20 cellular contexts compared by ENCODE assay signal in the genomic region with DNA sequence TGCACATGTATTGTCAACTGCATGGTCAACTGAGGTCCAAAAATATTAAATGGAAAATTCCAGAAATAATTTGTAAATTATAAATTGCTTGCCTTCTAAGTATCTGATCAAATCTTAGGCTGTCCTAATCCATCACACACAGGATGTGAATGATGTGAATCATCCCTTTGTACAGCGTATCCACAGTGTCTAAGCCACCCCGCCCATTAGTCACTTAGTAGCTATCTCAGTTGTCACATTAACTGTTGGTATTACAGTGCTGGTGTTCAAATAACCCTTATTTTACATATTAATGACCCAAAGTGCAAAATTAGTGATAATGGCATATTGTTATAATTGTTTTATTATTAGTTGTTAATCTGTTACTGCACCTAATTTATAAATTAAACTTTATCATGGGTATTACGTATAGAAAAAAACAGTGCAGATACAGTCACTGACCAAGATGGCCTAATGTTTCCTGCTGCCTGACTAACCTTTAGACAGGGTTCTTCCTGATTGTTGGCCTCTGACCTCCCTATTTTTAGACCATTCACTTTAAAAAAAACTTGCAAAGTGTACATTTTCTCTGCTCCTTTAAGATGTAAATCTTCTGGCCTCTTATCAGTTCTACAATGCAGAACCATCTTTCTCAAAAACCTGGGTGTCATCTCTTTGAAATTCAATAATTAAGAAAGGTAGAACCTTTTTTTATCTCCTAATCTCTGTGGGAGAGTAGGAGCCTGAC. TPM values are rescaled to one million over a fixed set of nuclear protein-coding genes. Genes with fewer than 3 reads are reported as not detected.
DNase-seq lines count a peak whose midpoint lies in the region; ATAC-seq and TF ChIP-seq lines count a peak whose summit lies in the region.
"Had no signal": no experiment of that assay in that cellular context is flagged by ENCODE, and none has a peak within 500 bp of the region (broad histone marks: within the 10 kb centered on the region; RNA-seq: fewer than 3 reads in every experiment).

No MANE protein-coding gene starts in this region.

- H3K4me3 Mint-ChIP-seq in stimulated activated naive CD8-positive, alpha-beta T cell treated with anti-CD3 and anti-CD28 coated beads, Interleukin-15, amount 100 ng/mL, for 72 hours, result no peak overlapping the region
- H3K4me3 Mint-ChIP-seq: CD4-positive, alpha-beta memory T cell had no signal

- H3K4me3 ChIP-seq in epithelial cell of esophagus (ENCODE audit: low read length), result no peak overlapping the region
- H3K4me3 ChIP-seq in MG63, result no peak overlapping the region
- H3K4me3 ChIP-seq: PC-9, stomach had no signal

- no peaks in the 10 kb centered on the region for H3K9me3 ChIP-seq in MG63
- H3K9me3 ChIP-seq: stomach had no signal

- no peaks in the 10 kb centered on the region for H3K27me3 ChIP-seq in MG63
- H3K27me3 ChIP-seq: stomach had no signal

- H3K27me3 Mint-ChIP-seq in stimulated activated naive CD8-positive, alpha-beta T cell treated with anti-CD3 and anti-CD28 coated beads, Interleukin-15, amount 100 ng/mL, for 72 hours, result no peaks in the 10 kb centered on the region
- H3K27me3 Mint-ChIP-seq: CD4-positive, alpha-beta memory T cell had no signal

- no peak overlapping the region for H3K27ac Mint-ChIP-seq in stimulated activated naive CD8-positive, alpha-beta T cell treated with anti-CD3 and anti-CD28 coated beads, Interleukin-15, amount 100 ng/mL, for 72 hours
- H3K27ac Mint-ChIP-seq: brain had no signal

- H3K4me1 Mint-ChIP-seq in stimulated activated naive CD8-positive, alpha-beta T cell treated with anti-CD3 and anti-CD28 coated beads, Interleukin-15, amount 100 ng/mL, for 72 hours, result peaks cover 7% of the 10 kb centered on the region

- no peak for ATAC-seq in stimulated activated naive CD8-positive, alpha-beta T cell treated with anti-CD3 and anti-CD28 coated beads, Interleukin-15, amount 100 ng/mL, for 72 hours

- TF ChIP-seq CTCF in epithelial cell of esophagus (IDR thresholded peaks at IDR 0.05; ENCODE audit: insufficient read depth, low read depth, low read length, missing control alignments), result no peak

- DNase-seq in EL (peak; percentile 10), NCI-H226 (peak; percentile 6), epithelial cell of esophagus (ENCODE audit: low read depth) (peak; percentile 64), pons (ENCODE audit: low spot score) (peak; percentile 52), MG63 (no peak)
- DNase-seq in stimulated activated naive CD8-positive, alpha-beta T cell treated with anti-CD3 and anti-CD28 coated beads, Interleukin-15, amount 100 ng/mL, for 72 hours, result no peak
- no peak for DNase-seq in central memory CD4-positive, alpha-beta T cell
- DNase-seq: activated naive CD4-positive, alpha-beta T cell treated with anti-CD3 and anti-CD28 coated beads, Interleukin-2, amount 50 U/mL, for 16 hours; CD4-positive, alpha-beta memory T cell; glutamatergic neuron; islet precursor cell; NCI-H1436; NCI-H510A treated with DMSO at 0.1 percent for 48 hours; PC-9; stomach had no signal

- H3K9me3 Mint-ChIP-seq in stimulated activated naive CD8-positive, alpha-beta T cell treated with anti-CD3 and anti-CD28 coated beads, Interleukin-15, amount 100 ng/mL, for 72 hours, result no peaks in the 10 kb centered on the region
- H3K9me3 Mint-ChIP-seq: brain; CD4-positive, alpha-beta memory T cell had no signal

- no peaks in the 10 kb centered on the region for H3K36me3 ChIP-seq in MG63
- H3K36me3 ChIP-seq: stomach had no signal

RNA-seq across cellular contexts. Expression of a gene that starts 2.9 kb away (rescaled TPM):
- 4.2 and 23.0 TPM in 2 replicates for total RNA-seq in MG63 (2014; rRNA removed; shearing (Covaris generic); ENCODE audit: low replicate concordance)

RNA-seq across cellular contexts. Expression of a gene that starts 27.8 kb away (rescaled TPM):
- not detected in 2 replicates for total RNA-seq in MG63 (2014; rRNA removed; shearing (Covaris generic); ENCODE audit: low replicate concordance)
- total RNA-seq: CD4-positive, alpha-beta memory T cell; G401; mucosa of gallbladder; osteocyte; PC-9; stomach; T-helper 1 cell treated with Interleukin-12 subunit alpha and Interleukin-12 subunit beta and Interleukin-4 antibody, amounts not matched to agents 30 ng/mL and 1 ng/mL, for 36 hours had no signal

Comparison
In these comparisons a context has a peak if more than half of its experiments do, and no peak if none do; other contexts are left out.
1. DNase-seq: peak in EL (single experiment), NCI-H226 (single experiment), epithelial cell of esophagus (single experiment) and pons (single experiment); none in stimulated activated naive CD8-positive, alpha-beta T cell treated with anti-CD3 and anti-CD28 coated beads, Interleukin-15, amount 100 ng/mL, for 72 hours (0 of 2), MG63 (single experiment) and central memory CD4-positive, alpha-beta T cell (single experiment).